10 cellular contexts compared by ENCODE assay signal in the genomic region with DNA sequence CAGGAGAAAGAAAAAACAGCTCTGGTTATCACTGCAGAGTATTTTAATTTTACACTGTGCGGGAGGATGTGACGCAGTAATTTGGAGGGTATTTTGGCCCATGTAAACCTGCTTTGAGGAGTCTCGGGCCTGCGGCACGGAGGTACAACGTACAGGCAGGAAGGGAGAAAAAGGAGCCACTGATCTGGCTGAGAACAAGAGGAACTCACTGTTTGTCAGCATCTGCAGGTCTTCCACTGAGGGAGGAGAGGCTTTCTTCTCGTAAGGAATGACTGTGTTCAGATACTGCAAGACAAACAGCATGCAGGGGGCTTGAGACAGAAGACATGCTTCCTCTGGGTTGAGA. TPM values are rescaled to one million over a fixed set of nuclear protein-coding genes. Genes with fewer than 3 reads are reported as not detected.
A peak's percentile ranks its signal among the peaks of the same experiment; 100 is the strongest.
DNase-seq lines count a peak whose midpoint lies in the region; ATAC-seq and TF ChIP-seq lines count a peak whose summit lies in the region.
"Had no signal": no experiment of that assay in that cellular context is flagged by ENCODE, and none has a peak within 500 bp of the region (broad histone marks: within the 10 kb centered on the region; RNA-seq: fewer than 3 reads in every experiment).

No MANE protein-coding gene starts in this region.

- intact Hi-C loops in stomach (cut with DNase I; ENCODE audit: low total_unique reads) (no loop called here), colonic mucosa (cut with DNase I) (no loop called here)

- H3K27me3 Mint-ChIP-seq in chondrocyte (ENCODE audit: low read depth): no peaks in the 10 kb centered on the region

- POLR2A ChIA-PET in HEK293T (lab: Yijun Ruan, JAX): no interaction called here

- H3K9me3 Mint-ChIP-seq in chondrocyte (ENCODE audit: low read depth): no peaks in the 10 kb centered on the region

- peaks cover 36% of the 10 kb centered on the region for H3K4me1 Mint-ChIP-seq in chondrocyte (ENCODE audit: low read depth)

- ATAC-seq in esophagus mucosa: no peak

- H3K4me3 ChIP-seq in HUES64 (ENCODE audit: low read length) (no peak overlapping the region), stomach (no peak overlapping the region), colonic mucosa (no peak overlapping the region)
- H3K4me3 ChIP-seq: PC-9 had no signal

- peaks cover 2% of the 10 kb centered on the region for H3K36me3 Mint-ChIP-seq in chondrocyte (ENCODE audit: low read depth)

- WGBS in HUES64: 91% methylated on average over 7 of the region's 7 CpGs
- 88 to 92% (median 90%) methylated on average over 7 of the region's 7 CpGs for WGBS in stomach, 5 donors

- H3K4me1 ChIP-seq in HUES64 (ENCODE audit: insufficient read depth, low read length) (peaks cover 16% of the 10 kb centered on the region), stomach (peaks cover 7 to 20% (median 14%) of the 10 kb centered on the region in 4 donors), colonic mucosa (no peaks in the 10 kb centered on the region)

- no peak for TF ChIP-seq EP300 in stomach (IDR thresholded peaks at IDR 0.05)

- DNase-seq in chondrocyte (ENCODE audit: low spot score): no peak
- DNase-seq in iPS-NIHi7 (ENCODE audit: extremely low spot score): peak; percentile 7
- no peak for DNase-seq in stomach
- no peak for DNase-seq in SKM-1 (lab: John Stamatoyannopoulos, UW; ENCODE audit: unreplicated experiment)
- DNase-seq in HEK293T (ENCODE audit: extremely low spot score): no peak
- DNase-seq in colonic mucosa: no peak
- DNase-seq: activated CD4-positive, CD25-positive, alpha-beta regulatory T cell treated with anti-CD3 and anti-CD28 coated beads, Interleukin-2, amount 50 U/mL, for 72 hours had no signal

- no peak for TF ChIP-seq CTCF in chondrocyte (IDR thresholded peaks at IDR 0.05)
- no peak for TF ChIP-seq CTCF in stomach (IDR thresholded peaks at IDR 0.05)
- TF ChIP-seq CTCF in colonic mucosa (IDR thresholded peaks at IDR 0.05): no peak

- H3K4me3 Mint-ChIP-seq in chondrocyte (ENCODE audit: unreplicated experiment): no peak overlapping the region

- TF ChIP-seq POLR2A in stomach (IDR thresholded peaks at IDR 0.05): no peak

- H3K27ac ChIP-seq in HUES64 (ENCODE audit: low read depth, low read length): peak overlapping the region; percentile 9; the same call in 1 of the 2 replicates
- peak overlapping the region in 4 of 5 donors; percentile 27 to 58 (median 45) for H3K27ac ChIP-seq in stomach
- no peak overlapping the region for H3K27ac ChIP-seq in colonic mucosa
- H3K27ac ChIP-seq: PC-9 had no signal

- H3K9ac ChIP-seq in HUES64 (ENCODE audit: low read depth, low read length) (no peak overlapping the region), colonic mucosa (ENCODE audit: low read depth in 2 of 2, low read length in 2 of 2) (peak overlapping the region in 1 of 2 donors; percentile 7)

- H3K27me3 ChIP-seq in HUES64 (ENCODE audit: insufficient read depth, low read length) (no peaks in the 10 kb centered on the region), stomach (no peaks in the 10 kb centered on the region), colonic mucosa (no peaks in the 10 kb centered on the region)

- no peaks in the 10 kb centered on the region for H3K9me3 ChIP-seq in HUES64 (ENCODE audit: insufficient read depth, low read depth, low read length)
- no peaks in the 10 kb centered on the region for H3K9me3 ChIP-seq in stomach
- no peaks in the 10 kb centered on the region for H3K9me3 ChIP-seq in colonic mucosa

- CTCF ChIA-PET in HEK293T (lab: Yijun Ruan, JAX): interaction anchor here (0.6 to 1.9 kb wide), 4 partner anchors 10 to 361 kb away, joined by 3 to 5 read pairs (median 4); no protein-coding TSS in a partner anchor

- H3K27ac Mint-ChIP-seq in chondrocyte (ENCODE audit: unreplicated experiment): peak overlapping the region; percentile 91

- peaks cover 6% of the 10 kb centered on the region for H3K36me3 ChIP-seq in HUES64 (ENCODE audit: insufficient read depth, low read length)
- H3K36me3 ChIP-seq in stomach: peaks cover 0 to 31% (median 5%) of the 10 kb centered on the region in 4 donors
- H3K36me3 ChIP-seq in colonic mucosa: no peaks in the 10 kb centered on the region

TF ChIP-seq in HEK293T, 16 proteins besides CTCF, POLR2A, EP300 and RAD21:
- TF ChIP-seq SP1 (IDR thresholded peaks at IDR 0.05) (no peak), TARDBP (IDR thresholded peaks at IDR 0.05) (no peak), HDGF (IDR thresholded peaks at IDR 0.05; ENCODE audit: borderline replicate concordance) (no peak), BHLHE40 (IDR thresholded peaks at IDR 0.05; ENCODE audit: borderline replicate concordance) (no peak), FOXM1 (IDR thresholded peaks at IDR 0.05; ENCODE audit: borderline replicate concordance) (no peak), FOXA1 (IDR thresholded peaks at IDR 0.05) (no peak), FOXK2 (IDR thresholded peaks at IDR 0.05) (no peak), SUZ12 (IDR thresholded peaks at IDR 0.05) (no peak), CTBP1 (IDR thresholded peaks at IDR 0.05; ENCODE audit: borderline replicate concordance) (no peak), ZNF384 (IDR thresholded peaks at IDR 0.05) (no peak), NFRKB (IDR thresholded peaks at IDR 0.05) (no peak)
TF ChIP-seq in HEK293T: peak in this region for 0.

RNA-seq across cellular contexts. Expression of gene FEZ1, which starts 44.0 kb away (rescaled TPM):
- 91.5 TPM for polyA plus RNA-seq in HUES64 (2013, experiment 1 of 2)
- 89.7 TPM for polyA plus RNA-seq in HUES64 (2013, experiment 2 of 2)
- 35.6 to 62.3 TPM (median 56.6 TPM) in 3 replicates for total RNA-seq in chondrocyte
- 10 to 100 TPM in 4 of 5 donors, under 1 TPM in 1; 0.87 to 94.5 (median 14.7) TPM for total RNA-seq in stomach
- 10 to 100 TPM; 13.2 to 19.2 (median 15.4) TPM for polyA plus RNA-seq in stomach
- 4.5 TPM for total RNA-seq in esophagus mucosa
- total RNA-seq in colonic mucosa: 1 to 10 TPM; 2.7 to 7.4 TPM
